10 cellular contexts compared by ENCODE assay signal in genomic region chr2:174836345-174836999, GRCh38.
A peak's percentile ranks its signal among the peaks of the same experiment; 100 is the strongest.
DNase-seq lines count a peak whose midpoint lies in the region; ATAC-seq and TF ChIP-seq lines count a peak whose summit lies in the region.
"Had no signal": no experiment of that assay in that cellular context is flagged by ENCODE, and none has a peak within 500 bp of the region (broad histone marks: within the 10 kb centered on the region; RNA-seq: fewer than 3 reads in every experiment).

No MANE protein-coding gene starts in this region.

- H3K79me2 ChIP-seq in osteoblast (ENCODE audit: insufficient read depth, low read length), result peaks cover 7% of the 10 kb centered on the region

- H3K36me3 ChIP-seq in osteoblast (ENCODE audit: insufficient read depth, low read length), result no peaks in the 10 kb centered on the region

- ATAC-seq in GM21825 (IDR thresholded peaks at IDR 0.05; ENCODE audit: unreplicated experiment), result no peak
- ATAC-seq in HG02973 (IDR thresholded peaks at IDR 0.05; ENCODE audit: unreplicated experiment), result no peak

- peak overlapping the region; percentile 86 for H3K27ac ChIP-seq in osteoblast (ENCODE audit: low read depth, low read length)

- H3K4me1 ChIP-seq in osteoblast (ENCODE audit: insufficient read depth, low read length), result peaks cover 29% of the 10 kb centered on the region

- H3K4me3 ChIP-seq in osteoblast (ENCODE audit: insufficient read depth, low read length), result no peak overlapping the region

- no peaks in the 10 kb centered on the region for H3K9me3 ChIP-seq in osteoblast (ENCODE audit: low read depth, low read length)

- peak overlapping the region; percentile 64 for H3K4me2 ChIP-seq in osteoblast (ENCODE audit: insufficient read depth, low read length)

- in situ Hi-C loops in G401 (cut with HindIII; ENCODE audit: low sequenced_read_pairs), result no loop called here

- H3K27me3 ChIP-seq in osteoblast (ENCODE audit: insufficient read depth, low read length), result no peaks in the 10 kb centered on the region

- H4K20me1 ChIP-seq in osteoblast (ENCODE audit: insufficient read depth, low read length), result no peaks in the 10 kb centered on the region

- TF ChIP-seq CTCF in osteoblast (IDR thresholded peaks at IDR 0.05; ENCODE audit: extremely low read depth, low read depth, low read length), result no peak

- peak overlapping the region; percentile 64 for H2AFZ ChIP-seq in osteoblast (ENCODE audit: low read length)

- DNase-seq in G401 (ENCODE audit: low spot score) (peak; percentile 32), NCI-H69 (lab: John Stamatoyannopoulos, UW) (peak; percentile 3), dermis blood vessel endothelial cell (peak; percentile 85), osteoblast (ENCODE audit: insufficient read length, low spot score, missing footprints) (peak; percentile 87), medulla oblongata (ENCODE audit: extremely low spot score) (no peak), DMS53 (lab: John Stamatoyannopoulos, UW) (no peak)
- DNase-seq: activated gamma-delta T cell, SHP77 had no signal

Comparison
In these comparisons a context has a peak if more than half of its experiments do, and no peak if none do; other contexts are left out.
1. DNase-seq: peak in G401 (single experiment), NCI-H69 (single experiment), dermis blood vessel endothelial cell (single experiment) and osteoblast (single experiment); none in medulla oblongata (single experiment) and DMS53 (single experiment).